19 cellular contexts compared by ENCODE assay signal in the genomic region with DNA sequence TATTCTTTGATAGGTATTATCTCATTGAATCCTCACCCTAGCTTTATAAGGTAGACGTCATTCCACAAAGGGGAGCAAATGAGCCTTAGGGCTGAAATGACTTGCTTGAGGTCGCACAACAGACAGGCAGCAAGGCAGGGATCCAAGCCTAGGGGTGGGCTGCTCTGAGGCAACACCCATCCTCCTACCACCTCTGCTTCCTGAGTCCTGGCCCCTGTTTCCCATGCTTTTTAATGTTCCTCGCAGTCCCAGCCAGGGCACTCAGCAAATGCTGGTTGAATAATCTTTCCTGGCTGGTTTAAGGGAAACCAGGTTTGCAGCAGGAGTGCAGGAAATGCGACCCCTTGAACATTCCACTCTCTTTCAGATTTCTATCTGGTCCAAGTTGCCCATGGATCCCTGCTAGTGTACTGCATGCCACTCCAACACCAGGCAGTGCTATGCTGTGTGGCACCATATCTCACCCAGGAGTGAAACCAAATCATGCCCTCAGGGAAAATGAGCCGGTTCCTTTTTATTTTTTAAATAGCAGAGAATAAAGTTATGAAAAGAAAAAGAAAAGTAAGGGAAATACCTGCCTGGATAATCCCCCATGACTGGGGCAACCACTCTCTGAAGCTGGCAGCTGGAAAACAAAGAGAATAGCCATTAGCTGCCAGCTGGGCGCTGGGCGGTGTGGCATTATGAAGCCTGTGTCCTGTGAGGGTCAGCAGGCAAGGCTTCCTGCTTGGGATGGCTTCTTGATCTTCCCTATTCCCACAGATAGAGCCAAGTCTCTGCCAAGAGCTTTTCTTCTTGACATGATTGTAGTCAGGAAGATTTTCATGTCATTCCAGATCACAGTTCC. TPM values are rescaled to one million over a fixed set of nuclear protein-coding genes. Genes with fewer than 3 reads are reported as not detected.
DNase-seq lines count a peak whose midpoint lies in the region; ATAC-seq and TF ChIP-seq lines count a peak whose summit lies in the region.
"Had no signal": no experiment of that assay in that cellular context is flagged by ENCODE, and none has a peak within 500 bp of the region (broad histone marks: within the 10 kb centered on the region; RNA-seq: fewer than 3 reads in every experiment).

No MANE protein-coding gene starts in this region.

- H3K27me3 Mint-ChIP-seq in activated T-helper 1 cell treated with anti-CD3 and anti-CD28 coated beads, Interleukin-12 subunit alpha, Interleukin-12 subunit beta, Interleukin-2, Interleukin-4 antibody, amounts not matched to agents 30 ng/mL and 10 ng/mL and 1 ng/mL, durations not matched to agents 14 hours and 24 hours and 36 hours (ENCODE audit: insufficient read depth), result no peaks in the 10 kb centered on the region
- H3K27me3 Mint-ChIP-seq: central memory CD8-positive, alpha-beta T cell; effector memory CD8-positive, alpha-beta T cell had no signal

- H3K4me1 Mint-ChIP-seq in activated T-helper 1 cell treated with anti-CD3 and anti-CD28 coated beads, Interleukin-12 subunit alpha, Interleukin-12 subunit beta, Interleukin-2, Interleukin-4 antibody, amounts not matched to agents 30 ng/mL and 10 ng/mL and 1 ng/mL, durations not matched to agents 14 hours and 24 hours and 36 hours (ENCODE audit: low read depth), result peaks cover 64% of the 10 kb centered on the region

- H3K4me1 ChIP-seq in right atrium auricular region, result peaks cover 0 to 32% of the 10 kb centered on the region in 2 donors
- peaks cover 21% of the 10 kb centered on the region for H3K4me1 ChIP-seq in right cardiac atrium (ENCODE audit: control insufficient read depth, insufficient read depth, low read length)
- H3K4me1 ChIP-seq in uterus, result peaks cover 5 to 9% of the 10 kb centered on the region in 2 donors
- H3K4me1 ChIP-seq: adrenal gland had no signal

- H3K27ac Mint-ChIP-seq in activated T-helper 1 cell treated with anti-CD3 and anti-CD28 coated beads, Interleukin-12 subunit alpha, Interleukin-12 subunit beta, Interleukin-2, Interleukin-4 antibody, amounts not matched to agents 30 ng/mL and 10 ng/mL and 1 ng/mL, durations not matched to agents 14 hours and 24 hours and 36 hours, result peak overlapping the region; percentile 56

- intact Hi-C loops in cardiac septum (cut with DNase I) (no loop called here), right cardiac atrium (cut with DNase I) (no loop called here), uterus (cut with DNase I; ENCODE audit: low total_unique reads) (no loop called here)
- intact Hi-C loops in activated T-helper 1 cell treated with anti-CD3 and anti-CD28 coated beads, Interleukin-12 subunit alpha, Interleukin-12 subunit beta, Interleukin-2, Interleukin-4 antibody, amounts not matched to agents 30 ng/mL and 10 ng/mL and 1 ng/mL, durations not matched to agents 14 hours and 24 hours and 36 hours (cut with micrococcal nuclease), result no loop called here

- H3K9me3 ChIP-seq in right atrium auricular region, result no peaks in the 10 kb centered on the region
- peaks cover 1% of the 10 kb centered on the region for H3K9me3 ChIP-seq in right cardiac atrium (ENCODE audit: control insufficient read depth, low read length)
- H3K9me3 ChIP-seq in uterus, result no peaks in the 10 kb centered on the region
- H3K9me3 ChIP-seq: adrenal gland had no signal

- TF ChIP-seq CTCF in right atrium auricular region (IDR thresholded peaks at IDR 0.05), result no peak
- TF ChIP-seq CTCF in uterus (IDR thresholded peaks at IDR 0.05), result no peak

- ATAC-seq in right cardiac atrium, result peak; percentile 14 to 81
- ATAC-seq in HG03095 (IDR thresholded peaks at IDR 0.05; ENCODE audit: unreplicated experiment), result no peak
- ATAC-seq in HG03442 (IDR thresholded peaks at IDR 0.05; ENCODE audit: unreplicated experiment), result no peak
- ATAC-seq: effector memory CD8-positive, alpha-beta T cell had no signal

- TF ChIP-seq POLR2A in uterus (IDR thresholded peaks at IDR 0.05), result no peak

- peaks cover 37% of the 10 kb centered on the region for H3K36me3 Mint-ChIP-seq in activated T-helper 1 cell treated with anti-CD3 and anti-CD28 coated beads, Interleukin-12 subunit alpha, Interleukin-12 subunit beta, Interleukin-2, Interleukin-4 antibody, amounts not matched to agents 30 ng/mL and 10 ng/mL and 1 ng/mL, durations not matched to agents 14 hours and 24 hours and 36 hours (ENCODE audit: low read depth)

- H3K36me3 ChIP-seq in right atrium auricular region, result no peaks in the 10 kb centered on the region
- no peaks in the 10 kb centered on the region for H3K36me3 ChIP-seq in uterus
- H3K36me3 ChIP-seq: adrenal gland had no signal

- H3K27ac ChIP-seq in right atrium auricular region (no peak overlapping the region), right cardiac atrium (ENCODE audit: low read length) (no peak overlapping the region), uterus (peak overlapping the region; percentile 45 to 58)

- H3K4me3 Mint-ChIP-seq in activated T-helper 1 cell treated with anti-CD3 and anti-CD28 coated beads, Interleukin-12 subunit alpha, Interleukin-12 subunit beta, Interleukin-2, Interleukin-4 antibody, amounts not matched to agents 30 ng/mL and 10 ng/mL and 1 ng/mL, durations not matched to agents 14 hours and 24 hours and 36 hours, result no peak overlapping the region
- H3K4me3 Mint-ChIP-seq: central memory CD8-positive, alpha-beta T cell; effector memory CD8-positive, alpha-beta T cell had no signal

- DNase-seq in cardiac septum (ENCODE audit: low spot score), result peak; percentile 44
- DNase-seq in right atrium auricular region (ENCODE audit: low spot score), result no peak
- no peak for DNase-seq in activated T-helper 1 cell treated with anti-CD3 and anti-CD28 coated beads, Interleukin-12 subunit alpha, Interleukin-12 subunit beta, Interleukin-2, Interleukin-4 antibody, amounts not matched to agents 30 ng/mL and 10 ng/mL and 1 ng/mL, durations not matched to agents 14 hours and 24 hours and 36 hours (ENCODE audit: low spot score)
- peak in 2 of 3 donors; percentile 67 to 69 for DNase-seq in right cardiac atrium
- peak in 1 of 2 donors; percentile 22 for DNase-seq in uterus
- DNase-seq in EL, result no peak
- DNase-seq: activated CD4-positive, alpha-beta T cell treated with anti-CD3 and anti-CD28 coated beads, Interleukin-2, amount 50 U/mL, for 1 hour; adrenal gland; DMS 273 treated with DMSO at 0.1 percent for 48 hours; effector memory CD8-positive, alpha-beta T cell; GDM1; NCI-H1417; NCI-H2107; NCI-H510A treated with DMSO at 0.1 percent for 48 hours; RPMI8226; stimulated activated CD4-positive, alpha-beta T cell treated with anti-CD3 and anti-CD28 coated beads, Interleukin-12 subunit alpha, Interleukin-12 subunit beta, amount 100 ng/mL, for 4 hours had no signal

- H3K9me3 Mint-ChIP-seq in activated T-helper 1 cell treated with anti-CD3 and anti-CD28 coated beads, Interleukin-12 subunit alpha, Interleukin-12 subunit beta, Interleukin-2, Interleukin-4 antibody, amounts not matched to agents 30 ng/mL and 10 ng/mL and 1 ng/mL, durations not matched to agents 14 hours and 24 hours and 36 hours, result no peaks in the 10 kb centered on the region
- H3K9me3 Mint-ChIP-seq: central memory CD8-positive, alpha-beta T cell; effector memory CD8-positive, alpha-beta T cell had no signal

- H3K4me3 ChIP-seq in right atrium auricular region, result no peak overlapping the region
- H3K4me3 ChIP-seq in right cardiac atrium (ENCODE audit: low read length), result no peak overlapping the region
- H3K4me3 ChIP-seq in uterus, result no peak overlapping the region
- H3K4me3 ChIP-seq: adrenal gland had no signal

- H3K27me3 ChIP-seq in right atrium auricular region, result no peaks in the 10 kb centered on the region
- H3K27me3 ChIP-seq in right cardiac atrium (ENCODE audit: control insufficient read depth, insufficient read depth), result no peaks in the 10 kb centered on the region
- H3K27me3 ChIP-seq in uterus, result no peaks in the 10 kb centered on the region
- H3K27me3 ChIP-seq: adrenal gland had no signal

- WGBS in right cardiac atrium, result 61% methylated on average over 7 of the region's 7 CpGs

RNA-seq across cellular contexts. Expression of a gene that starts 21.8 kb away (rescaled TPM):
- total RNA-seq in cardiac septum, result 98.7 TPM
- total RNA-seq in right atrium auricular region, result 10 to 100 TPM; 77.6 to 84.5 TPM
- total RNA-seq in activated T-helper 1 cell treated with anti-CD3 and anti-CD28 coated beads, Interleukin-12 subunit alpha, Interleukin-12 subunit beta, Interleukin-2, Interleukin-4 antibody, amounts not matched to agents 30 ng/mL and 10 ng/mL and 1 ng/mL, durations not matched to agents 14 hours and 24 hours and 36 hours, result 595 and 619 TPM in 2 replicates
- 100 to 1,000 TPM in 1 of 4 donors, 10 to 100 TPM in 3; 92.1 to 115 (median 95.1) TPM for total RNA-seq in right cardiac atrium
- polyA plus RNA-seq in right cardiac atrium, result 62.9 TPM
- 100 to 1,000 TPM in 1 of 4 donors, 10 to 100 TPM in 3; 29.6 to 139 (median 53.1) TPM for total RNA-seq in uterus

Comparison
In these comparisons a context has a peak if more than half of its experiments do, and no peak if none do; other contexts are left out.
1. DNase-seq: peak in cardiac septum (single experiment) and right cardiac atrium (2 of 3); none in right atrium auricular region (single experiment), activated T-helper 1 cell treated with anti-CD3 and anti-CD28 coated beads, Interleukin-12 subunit alpha, Interleukin-12 subunit beta, Interleukin-2, Interleukin-4 antibody, amounts not matched to agents 30 ng/mL and 10 ng/mL and 1 ng/mL, durations not matched to agents 14 hours and 24 hours and 36 hours (single experiment) and EL (single experiment).
2. H3K27ac ChIP-seq: peak in uterus (2 of 2); none in right atrium auricular region (0 of 2) and right cardiac atrium (single experiment).
3. ATAC-seq: peak in right cardiac atrium (2 of 2); none in HG03095 (single experiment) and HG03442 (single experiment).